In genomic region chr6:99393698-99394531, GRCh38 we compare ENCODE assay signal across 8 cellular contexts. TPM values are rescaled to one million over a fixed set of nuclear protein-coding genes. Genes with fewer than 3 reads are reported as not detected.
A peak's percentile ranks its signal among the peaks of the same experiment; 100 is the strongest.
DNase-seq lines count a peak whose midpoint lies in the region; ATAC-seq and TF ChIP-seq lines count a peak whose summit lies in the region.

Gene COQ3 (minus strand): TSS chr6:99394195. CDS start chr6:99394179, 16 bp downstream.

- H3K9me3 Mint-ChIP-seq in brain: peaks cover 0 to 5% (median 0%) of the 10 kb centered on the region in 5 experiments

- ATAC-seq in HG02938 (IDR thresholded peaks at IDR 0.05; ENCODE audit: unreplicated experiment): peak; percentile 75

- H3K4me3 ChIP-seq in iPS-11a (ENCODE audit: low read depth, low read length): peak within 1 kb of the TSS; percentile 83
- peak within 1 kb of the TSS; percentile 77 for H3K4me3 ChIP-seq in skeletal muscle cell (ENCODE audit: low read depth, low read length)

- peak within 1 kb of the TSS; percentile 94 to 98 (median 97) for H3K4me3 Mint-ChIP-seq in brain

- peaks cover 7% of the 10 kb centered on the region for H3K27me3 Mint-ChIP-seq in brain

- no peaks in the 10 kb centered on the region for H3K36me3 Mint-ChIP-seq in brain

- H3K4me1 Mint-ChIP-seq in brain: peaks cover 15% of the 10 kb centered on the region

- TF ChIP-seq CTCF in brain (conservative IDR thresholded peaks at IDR 0.05): no peak

- peak within 1 kb of the TSS; percentile 96 to 100 (median 99) for H3K27ac Mint-ChIP-seq in brain

- DNase-seq in NCI-H187 (lab: John Stamatoyannopoulos, UW) (peak; percentile 43 to 59), NCI-H187 treated with DMSO at 0.1 percent for 48 hours (lab: John Stamatoyannopoulos, UW) (no peak), NCI-H2029 (lab: John Stamatoyannopoulos, UW) (peak; percentile 50), UCSD-AML1 (lab: John Stamatoyannopoulos, UW; ENCODE audit: unreplicated experiment) (peak; percentile 82), skeletal muscle cell (ENCODE audit: low read depth) (peak; percentile 36)

RNA-seq across cellular contexts. Expression of gene COQ3, which starts in this region (rescaled TPM):
- 14.4 TPM for polyA plus RNA-seq in brain (ENCODE audit: insufficient read depth, low read depth, low replicate concordance)
